In genomic region chr4:1187182-1187581, GRCh38 we compare ENCODE assay signal across 9 cellular contexts. TPM values are rescaled to one million over a fixed set of nuclear protein-coding genes. Genes with fewer than 3 reads are reported as not detected.
DNase-seq lines count a peak whose midpoint lies in the region; ATAC-seq and TF ChIP-seq lines count a peak whose summit lies in the region.
"Had no signal": no experiment of that assay in that cellular context is flagged by ENCODE, and none has a peak within 500 bp of the region (broad histone marks: within the 10 kb centered on the region; RNA-seq: fewer than 3 reads in every experiment).

No MANE protein-coding gene starts in this region.

- H2AK9ac ChIP-seq in IMR-90 (replicated peaks; ENCODE audit: low read depth, low read length, poor library complexity) = no peak overlapping the region

- no peak overlapping the region for H2AK5ac ChIP-seq in IMR-90 (ENCODE audit: low read depth, low read length)

- no peak for TF ChIP-seq RAD21 in IMR-90 (IDR thresholded peaks at IDR 0.05; ENCODE audit: low read length)

- dilution Hi-C loops in IMR-90 (cut with HindIII; ENCODE audit: low sequenced_read_pairs, unreplicated experiment) = no loop called here

- no peak for TF ChIP-seq CTCF in IMR-90 (conservative IDR thresholded peaks at IDR 0.05; ENCODE audit: low read depth, low read length)

- ATAC-seq in GM18868 (IDR thresholded peaks at IDR 0.05; ENCODE audit: unreplicated experiment) (peak; percentile 83), IMR-90 (ENCODE audit: low read depth) (no peak)

- H3K56ac ChIP-seq in IMR-90 (ENCODE audit: extremely low read depth, insufficient read depth, low read length) = no peak overlapping the region

- no peak overlapping the region for H3K9ac ChIP-seq in BLaER1 treated with 17β-estradiol and CSF1 and Interleukin-3, amounts not matched to agents 10 nM and 100 nM
- H3K9ac ChIP-seq in IMR-90 (ENCODE audit: low read depth, low read length) = no peak overlapping the region

- POLR2A ChIA-PET in IMR-90 (lab: Charles Lee; ENCODE audit: unreplicated experiment) = interaction anchor here (1.1 kb wide), 1 partner anchor 13 kb away, joined by 5 read pairs; no protein-coding TSS in a partner anchor

- H3K4me1 ChIP-seq in BLaER1 treated with 17β-estradiol and CSF1 and Interleukin-3, amounts not matched to agents 10 nM and 100 nM = peaks cover 15 to 54% (median 36%) of the 10 kb centered on the region in 10 experiments
- H3K4me1 ChIP-seq in IMR-90 (ENCODE audit: control insufficient read depth, insufficient read depth, low read length) = peaks cover 10% of the 10 kb centered on the region
- H3K4me1 ChIP-seq: Caco-2 had no signal

- no peaks in the 10 kb centered on the region for H3K36me3 ChIP-seq in BLaER1 treated with 17β-estradiol and CSF1 and Interleukin-3, amounts not matched to agents 10 nM and 100 nM
- H3K36me3 ChIP-seq in IMR-90 (ENCODE audit: control insufficient read depth, insufficient read depth, low read length) (no peaks in the 10 kb centered on the region), H7 (replicated peaks; ENCODE audit: control insufficient read depth, insufficient read depth, low read length) (no peaks in the 10 kb centered on the region)

- DNase-seq in IMR-90 (peak; percentile 42), amniotic epithelial cell (ENCODE audit: low read depth) (peak; percentile 38), H7 (no peak), NK-92 (lab: John Stamatoyannopoulos, UW; ENCODE audit: unreplicated experiment) (no peak), activated gamma-delta T cell treated with Interleukin-2 at 50 U/mL for 16 hours (no peak), midbrain (lab: John Stamatoyannopoulos, UW) (no peak)
- DNase-seq: Caco-2 had no signal

- no peak overlapping the region for H4K5ac ChIP-seq in IMR-90 (ENCODE audit: low read depth, low read length)

- no peak for TF ChIP-seq POLR2A in IMR-90 (IDR thresholded peaks at IDR 0.05; ENCODE audit: low read depth, low read length)

- no peak overlapping the region for H3K4me3 ChIP-seq in BLaER1 treated with 17β-estradiol and CSF1 and Interleukin-3, amounts not matched to agents 10 nM and 100 nM
- no peak overlapping the region for H3K4me3 ChIP-seq in IMR-90 (ENCODE audit: insufficient read depth, low read depth, low read length)
- H3K4me3 ChIP-seq in H7 (ENCODE audit: insufficient read depth, low read depth, low read length) = no peak overlapping the region

- H3K18ac ChIP-seq in IMR-90 (ENCODE audit: low read depth, low read length) = peak overlapping the region; percentile 65

- H3K23ac ChIP-seq in IMR-90 (ENCODE audit: low read depth, low read length) = no peak overlapping the region

- no TSS peak for BruUV-seq in IMR-90 (replicated peaks; lab: Mats Ljungman, UMichigan)

- H2AFZ ChIP-seq in IMR-90 (replicated peaks; ENCODE audit: low read length, poor library complexity) = no peak overlapping the region

- no peak overlapping the region for H4K8ac ChIP-seq in IMR-90 (ENCODE audit: low read depth in 2 of 2, low read length in 2 of 2)

- in situ Hi-C loops in IMR-90 (cut with MboI; ENCODE audit: low sequenced_read_pairs) = no loop called here

- peaks cover 0 to 8% (median 0%) of the 10 kb centered on the region in 11 experiments; a peak in 3 of 22 replicates for H3K27me3 ChIP-seq in BLaER1 treated with 17β-estradiol and CSF1 and Interleukin-3, amounts not matched to agents 10 nM and 100 nM
- H3K27me3 ChIP-seq in IMR-90 (ENCODE audit: control insufficient read depth, insufficient read depth, low read length) (no peaks in the 10 kb centered on the region), H7 (ENCODE audit: control insufficient read depth, insufficient read depth, low read length) (no peaks in the 10 kb centered on the region)

- H4K20me1 ChIP-seq in BLaER1 treated with 17β-estradiol and CSF1 and Interleukin-3, amounts not matched to agents 10 nM and 100 nM = 0 out of 22 replicates have a peak, but pooled peaks cover 0 to 6% (median 0%) of the 10 kb centered on the region in 11 experiments
- no peaks in the 10 kb centered on the region for H4K20me1 ChIP-seq in IMR-90 (ENCODE audit: insufficient read depth, low read length)

- intact Hi-C loops in IMR-90 (cut with micrococcal nuclease) = no loop called here

- H2BK5ac ChIP-seq in IMR-90 (ENCODE audit: low read depth, low read length, poor library complexity, severe bottlenecking) = peak overlapping the region; percentile 41

- no CpG with 5 or more reads among the region's 1 CpG for WGBS in IMR-90 (ENCODE audit: extremely low coverage in 2 of 2, insufficient read length in 1 of 2), 2 experiments

- H2BK20ac ChIP-seq in IMR-90 (ENCODE audit: low read depth, low read length) = peak overlapping the region; percentile 11; the same call in 1 of the 2 replicates

- H3K9me1 ChIP-seq in IMR-90 (ENCODE audit: insufficient read depth, low read length) = peaks cover 8% of the 10 kb centered on the region

- H3K79me1 ChIP-seq in IMR-90 (ENCODE audit: low read depth in 1 of 2, low read length in 2 of 2) = peaks cover 0 to 8% of the 10 kb centered on the region in 2 experiments; a peak in 2 of 4 replicates

- no peak overlapping the region for H2BK15ac ChIP-seq in IMR-90 (ENCODE audit: low read depth, low read length)

- H3K27ac ChIP-seq in BLaER1 treated with 17β-estradiol and CSF1 and Interleukin-3, amounts not matched to agents 10 nM and 100 nM = no peak overlapping the region
- no peak overlapping the region for H3K27ac ChIP-seq in IMR-90 (ENCODE audit: insufficient read depth, low read length)

- no peak overlapping the region; the same call in 1 of the 2 replicates for H3K4ac ChIP-seq in IMR-90 (ENCODE audit: low read depth, low read length)

- peaks cover under 1 to 18% (median 11%) of the 10 kb centered on the region in 11 experiments; a peak in 17 of 22 replicates for H3K9me3 ChIP-seq in BLaER1 treated with 17β-estradiol and CSF1 and Interleukin-3, amounts not matched to agents 10 nM and 100 nM (replicated peaks in 1 of 11)
- H3K9me3 ChIP-seq in IMR-90 (ENCODE audit: control insufficient read depth, insufficient read depth, low read length) = no peaks in the 10 kb centered on the region
- H3K9me3 ChIP-seq: Caco-2 had no signal

- CTCF ChIA-PET in IMR-90 (lab: Yijun Ruan, JAX) = interaction anchor here (1.0 to 1.1 kb wide), 2 partner anchors 9 to 56 kb away, joined by 3 read pairs; no protein-coding TSS in a partner anchor

- peak overlapping the region in 7 of 11 experiments; percentile 9 to 39 (median 29); a peak in 10 of 22 replicates for H3K4me2 ChIP-seq in BLaER1 treated with 17β-estradiol and CSF1 and Interleukin-3, amounts not matched to agents 10 nM and 100 nM
- H3K4me2 ChIP-seq in IMR-90 (ENCODE audit: low read depth, low read length) = peak overlapping the region; percentile 59; the same call in 1 of the 2 replicates

- no peak overlapping the region; the same call in 1 of the 2 replicates for H3K14ac ChIP-seq in IMR-90 (replicated peaks; ENCODE audit: low read depth, low read length)

- H4K91ac ChIP-seq in IMR-90 (ENCODE audit: insufficient read depth, low read depth, low read length) = no peak overlapping the region

- H2BK120ac ChIP-seq in IMR-90 (ENCODE audit: low read depth, low read length) = peak overlapping the region; percentile 7; the same call in 1 of the 2 replicates

TF ChIP-seq in IMR-90, 13 proteins besides CTCF, POLR2A, EP300 and RAD21:
- TF ChIP-seq MAFK (IDR thresholded peaks at IDR 0.05; ENCODE audit: low read depth, low read length) = no peak
- TF ChIP-seq, protein P1, sequence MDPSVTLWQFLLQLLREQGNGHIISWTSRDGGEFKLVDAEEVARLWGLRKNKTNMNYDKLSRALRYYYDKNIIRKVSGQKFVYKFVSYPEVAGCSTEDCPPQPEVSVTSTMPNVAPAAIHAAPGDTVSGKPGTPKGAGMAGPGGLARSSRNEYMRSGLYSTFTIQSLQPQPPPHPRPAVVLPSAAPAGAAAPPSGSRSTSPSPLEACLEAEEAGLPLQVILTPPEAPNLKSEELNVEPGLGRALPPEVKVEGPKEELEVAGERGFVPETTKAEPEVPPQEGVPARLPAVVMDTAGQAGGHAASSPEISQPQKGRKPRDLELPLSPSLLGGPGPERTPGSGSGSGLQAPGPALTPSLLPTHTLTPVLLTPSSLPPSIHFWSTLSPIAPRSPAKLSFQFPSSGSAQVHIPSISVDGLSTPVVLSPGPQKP (IDR thresholded peaks at IDR 0.05; ENCODE audit: borderline replicate concordance, low read depth, low read length) = no peak
- TF ChIP-seq CEBPB (IDR thresholded peaks at IDR 0.05; ENCODE audit: low read depth, low read length) = no peak
- TF ChIP-seq USF2 (IDR thresholded peaks at IDR 0.05; ENCODE audit: low read depth, low read length) = no peak
- no peak for TF ChIP-seq SMC3 (IDR thresholded peaks at IDR 0.05; ENCODE audit: low read depth, low read length)
- TF ChIP-seq RCOR1 (IDR thresholded peaks at IDR 0.05; ENCODE audit: insufficient replicate concordance, low read length) = no peak
- TF ChIP-seq MXI1 (IDR thresholded peaks at IDR 0.05; ENCODE audit: borderline replicate concordance, low read depth, low read length) = no peak
- no peak for TF ChIP-seq FOS (IDR thresholded peaks at IDR 0.05; ENCODE audit: low read depth, low read length)
- TF ChIP-seq MAZ (IDR thresholded peaks at IDR 0.05; ENCODE audit: borderline replicate concordance, low read depth, low read length) = no peak
- no peak for TF ChIP-seq CHD1 (IDR thresholded peaks at IDR 0.05; ENCODE audit: low read depth, low read length)
- TF ChIP-seq BHLHE40 (IDR thresholded peaks at IDR 0.05; ENCODE audit: low read depth, low read length) = no peak
- TF ChIP-seq NFE2L2 (IDR thresholded peaks at IDR 0.05; ENCODE audit: low read depth, low read length) = no peak
- no peak for TF ChIP-seq RFX5 (IDR thresholded peaks at IDR 0.05; ENCODE audit: low read depth, low read length)
TF ChIP-seq in IMR-90: peak in this region for 0.

RNA-seq across cellular contexts. Expression of gene SPON2, which starts 14.8 kb away (rescaled TPM):
- total RNA-seq in IMR-90 (2012; rRNA removed) = 21.1 and 21.7 TPM in 2 replicates
- polyA plus RNA-seq in IMR-90 (2012; rRNA removed) = 177 and 209 TPM in 2 replicates
- polyA plus RNA-seq in IMR-90 (2012; cell fraction: cytosol; rRNA removed) = 208 and 420 TPM in 2 replicates
- polyA plus RNA-seq in IMR-90 (2012; cell fraction: nucleus; rRNA removed; ENCODE audit: low replicate concordance) = 476 and 980 TPM in 2 replicates
- total RNA-seq in H7 (2014; rRNA removed; shearing (Covaris generic)) = 0.62 and 2.5 TPM in 2 replicates

Comparison
In these comparisons a context has a peak if more than half of its experiments do, and no peak if none do; other contexts are left out.
1. DNase-seq: peak in IMR-90 (single experiment) and amniotic epithelial cell (single experiment); none in H7 (single experiment), NK-92 (single experiment), activated gamma-delta T cell treated with Interleukin-2 at 50 U/mL for 16 hours (single experiment) and midbrain (single experiment).